In the genomic region with DNA sequence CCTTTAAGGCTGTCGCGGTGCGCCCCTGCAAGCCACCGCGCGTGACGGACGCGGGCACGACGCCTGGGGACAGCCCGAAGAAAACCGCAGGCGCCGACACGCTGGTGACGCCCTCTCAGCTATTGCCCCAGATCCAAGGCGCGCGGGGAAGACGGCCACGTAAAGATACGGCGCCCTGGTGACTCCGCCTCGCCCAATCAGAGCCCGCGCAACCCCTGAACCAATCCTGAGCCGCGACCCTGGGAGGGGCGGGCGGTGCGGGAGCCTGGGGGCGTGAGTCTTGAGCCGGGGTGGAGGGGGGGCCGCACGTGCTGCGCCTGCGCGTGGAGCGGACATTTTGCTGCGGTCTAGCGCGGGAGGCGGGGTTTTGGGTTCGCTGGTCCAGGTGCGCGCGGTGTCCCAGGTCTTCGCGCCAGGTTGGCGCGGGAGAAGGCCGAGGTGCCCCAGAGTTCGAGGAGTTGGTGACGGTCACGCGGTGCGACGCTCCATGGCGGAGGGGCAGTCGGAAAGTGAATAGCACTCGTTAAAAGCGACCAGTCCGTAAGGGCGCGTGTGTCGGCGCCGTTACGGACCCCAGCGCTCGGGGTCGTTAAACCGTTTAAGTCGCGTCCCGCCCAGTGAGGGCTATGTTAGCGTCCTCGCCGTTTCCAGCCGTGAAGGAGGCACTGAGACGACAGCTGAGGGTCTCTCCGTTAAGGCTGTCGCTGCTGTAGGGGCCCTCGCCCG, we compare ENCODE assay signal across 1 cellular context.
TF ChIP-seq lines count a peak whose summit lies in the region.

No MANE protein-coding gene starts in this region.

TF ChIP-seq in HepG2, 621 proteins besides CTCF, POLR2A, EP300 and RAD21 (continued from another document and continues in another):
- TF ChIP-seq RFXAP (CRISPR knock-in tag; IDR thresholded peaks at IDR 0.05; ENCODE audit: borderline replicate concordance) = 0 out of 2 replicates have a peak, but pooled peaks have one; percentile 10
- TF ChIP-seq SAP130 (CRISPR knock-in tag; IDR thresholded peaks at IDR 0.05; ENCODE audit: low read depth) = peak; percentile 33; the same call in 1 of the 2 replicates
- TF ChIP-seq REPIN1 (CRISPR knock-in tag; IDR thresholded peaks at IDR 0.05; ENCODE audit: borderline replicate concordance, low read depth) = no peak
- TF ChIP-seq, protein P1, sequence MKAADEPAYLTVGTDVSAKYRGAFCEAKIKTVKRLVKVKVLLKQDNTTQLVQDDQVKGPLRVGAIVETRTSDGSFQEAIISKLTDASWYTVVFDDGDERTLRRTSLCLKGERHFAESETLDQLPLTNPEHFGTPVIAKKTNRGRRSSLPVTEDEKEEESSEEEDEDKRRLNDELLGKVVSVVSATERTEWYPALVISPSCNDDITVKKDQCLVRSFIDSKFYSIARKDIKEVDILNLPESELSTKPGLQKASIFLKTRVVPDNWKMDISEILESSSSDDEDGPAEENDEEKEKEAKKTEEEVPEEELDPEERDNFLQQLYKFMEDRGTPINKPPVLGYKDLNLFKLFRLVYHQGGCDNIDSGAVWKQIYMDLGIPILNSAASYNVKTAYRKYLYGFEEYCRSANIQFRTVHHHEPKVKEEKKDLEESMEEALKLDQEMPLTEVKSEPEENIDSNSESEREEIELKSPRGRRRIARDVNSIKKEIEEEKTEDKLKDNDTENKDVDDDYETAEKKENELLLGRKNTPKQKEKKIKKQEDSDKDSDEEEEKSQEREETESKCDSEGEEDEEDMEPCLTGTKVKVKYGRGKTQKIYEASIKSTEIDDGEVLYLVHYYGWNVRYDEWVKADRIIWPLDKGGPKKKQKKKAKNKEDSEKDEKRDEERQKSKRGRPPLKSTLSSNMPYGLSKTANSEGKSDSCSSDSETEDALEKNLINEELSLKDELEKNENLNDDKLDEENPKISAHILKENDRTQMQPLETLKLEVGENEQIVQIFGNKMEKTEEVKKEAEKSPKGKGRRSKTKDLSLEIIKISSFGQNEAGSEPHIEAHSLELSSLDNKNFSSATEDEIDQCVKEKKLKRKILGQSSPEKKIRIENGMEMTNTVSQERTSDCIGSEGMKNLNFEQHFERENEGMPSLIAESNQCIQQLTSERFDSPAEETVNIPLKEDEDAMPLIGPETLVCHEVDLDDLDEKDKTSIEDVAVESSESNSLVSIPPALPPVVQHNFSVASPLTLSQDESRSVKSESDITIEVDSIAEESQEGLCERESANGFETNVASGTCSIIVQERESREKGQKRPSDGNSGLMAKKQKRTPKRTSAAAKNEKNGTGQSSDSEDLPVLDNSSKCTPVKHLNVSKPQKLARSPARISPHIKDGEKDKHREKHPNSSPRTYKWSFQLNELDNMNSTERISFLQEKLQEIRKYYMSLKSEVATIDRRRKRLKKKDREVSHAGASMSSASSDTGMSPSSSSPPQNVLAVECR (CRISPR knock-in tag; IDR thresholded peaks at IDR 0.05; ENCODE audit: borderline replicate concordance) = peak; percentile 29; the same call in 1 of the 2 replicates
- TF ChIP-seq POGZ (CRISPR knock-in tag; IDR thresholded peaks at IDR 0.05) = peak; percentile 13; the same call in 1 of the 2 replicates
- peak; percentile 36 for TF ChIP-seq PTBP1 (IDR thresholded peaks at IDR 0.05; ENCODE audit: low read depth, low read length, poor library complexity, severe bottlenecking)
- TF ChIP-seq, protein P2, sequence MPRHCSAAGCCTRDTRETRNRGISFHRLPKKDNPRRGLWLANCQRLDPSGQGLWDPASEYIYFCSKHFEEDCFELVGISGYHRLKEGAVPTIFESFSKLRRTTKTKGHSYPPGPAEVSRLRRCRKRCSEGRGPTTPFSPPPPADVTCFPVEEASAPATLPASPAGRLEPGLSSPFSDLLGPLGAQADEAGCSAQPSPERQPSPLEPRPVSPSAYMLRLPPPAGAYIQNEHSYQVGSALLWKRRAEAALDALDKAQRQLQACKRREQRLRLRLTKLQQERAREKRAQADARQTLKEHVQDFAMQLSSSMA (CRISPR knock-in tag; IDR thresholded peaks at IDR 0.05) = 0 out of 2 replicates have a peak, but pooled peaks have one; percentile 52
- TF ChIP-seq ZNF788 (CRISPR knock-in tag; IDR thresholded peaks at IDR 0.05; ENCODE audit: borderline replicate concordance) = no peak
- TF ChIP-seq, protein P3, sequence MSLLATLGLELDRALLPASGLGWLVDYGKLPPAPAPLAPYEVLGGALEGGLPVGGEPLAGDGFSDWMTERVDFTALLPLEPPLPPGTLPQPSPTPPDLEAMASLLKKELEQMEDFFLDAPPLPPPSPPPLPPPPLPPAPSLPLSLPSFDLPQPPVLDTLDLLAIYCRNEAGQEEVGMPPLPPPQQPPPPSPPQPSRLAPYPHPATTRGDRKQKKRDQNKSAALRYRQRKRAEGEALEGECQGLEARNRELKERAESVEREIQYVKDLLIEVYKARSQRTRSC (CRISPR knock-in tag; IDR thresholded peaks at IDR 0.05; ENCODE audit: low read depth) = no peak
- 0 out of 2 replicates have a peak, but pooled peaks have one; percentile 8 for TF ChIP-seq ZNF446 (CRISPR knock-in tag; IDR thresholded peaks at IDR 0.05)
- TF ChIP-seq ZNF605 (CRISPR knock-in tag; IDR thresholded peaks at IDR 0.05) = 0 out of 2 replicates have a peak, but pooled peaks have one; percentile 36
- no peak for TF ChIP-seq MBNL3 (CRISPR knock-in tag; conservative IDR thresholded peaks at IDR 0.05)
- peak; percentile 36 for TF ChIP-seq MED8 (CRISPR knock-in tag; IDR thresholded peaks at IDR 0.05; ENCODE audit: insufficient replicate concordance)
- no peak for TF ChIP-seq NFE2 (CRISPR knock-in tag; IDR thresholded peaks at IDR 0.05)
- no peak for TF ChIP-seq KLF6 (CRISPR knock-in tag; IDR thresholded peaks at IDR 0.05)
- TF ChIP-seq, protein P4, sequence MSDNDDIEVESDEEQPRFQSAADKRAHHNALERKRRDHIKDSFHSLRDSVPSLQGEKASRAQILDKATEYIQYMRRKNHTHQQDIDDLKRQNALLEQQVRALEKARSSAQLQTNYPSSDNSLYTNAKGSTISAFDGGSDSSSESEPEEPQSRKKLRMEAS (IDR thresholded peaks at IDR 0.05) = peak; percentile 85
- TF ChIP-seq KDM5B (CRISPR knock-in tag; IDR thresholded peaks at IDR 0.05; ENCODE audit: borderline replicate concordance) = peak; percentile 70
- TF ChIP-seq, protein P5, sequence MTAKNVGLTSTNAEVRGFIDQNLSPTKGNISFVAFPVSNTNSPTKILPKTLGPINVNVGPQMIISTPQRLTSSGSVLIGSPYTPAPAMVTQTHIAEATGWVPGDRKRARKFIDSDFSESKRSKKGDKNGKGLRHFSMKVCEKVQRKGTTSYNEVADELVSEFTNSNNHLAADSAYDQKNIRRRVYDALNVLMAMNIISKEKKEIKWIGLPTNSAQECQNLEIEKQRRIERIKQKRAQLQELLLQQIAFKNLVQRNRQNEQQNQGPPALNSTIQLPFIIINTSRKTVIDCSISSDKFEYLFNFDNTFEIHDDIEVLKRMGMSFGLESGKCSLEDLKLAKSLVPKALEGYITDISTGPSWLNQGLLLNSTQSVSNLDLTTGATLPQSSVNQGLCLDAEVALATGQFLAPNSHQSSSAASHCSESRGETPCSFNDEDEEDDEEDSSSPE (CRISPR knock-in tag; IDR thresholded peaks at IDR 0.05) = peak; percentile 38; the same call in 1 of the 2 replicates
- TF ChIP-seq CREB1 (IDR thresholded peaks at IDR 0.05) = peak; percentile 54
- no peak for TF ChIP-seq CREB1 (CRISPR knock-in tag; IDR thresholded peaks at IDR 0.05)
- no peak for TF ChIP-seq NCOA5 (CRISPR knock-in tag; IDR thresholded peaks at IDR 0.05)
- no peak for TF ChIP-seq ZNF552 (CRISPR knock-in tag; IDR thresholded peaks at IDR 0.05; ENCODE audit: borderline replicate concordance)
- TF ChIP-seq ZFP1 (CRISPR knock-in tag; IDR thresholded peaks at IDR 0.05) = no peak
- TF ChIP-seq, protein P6, sequence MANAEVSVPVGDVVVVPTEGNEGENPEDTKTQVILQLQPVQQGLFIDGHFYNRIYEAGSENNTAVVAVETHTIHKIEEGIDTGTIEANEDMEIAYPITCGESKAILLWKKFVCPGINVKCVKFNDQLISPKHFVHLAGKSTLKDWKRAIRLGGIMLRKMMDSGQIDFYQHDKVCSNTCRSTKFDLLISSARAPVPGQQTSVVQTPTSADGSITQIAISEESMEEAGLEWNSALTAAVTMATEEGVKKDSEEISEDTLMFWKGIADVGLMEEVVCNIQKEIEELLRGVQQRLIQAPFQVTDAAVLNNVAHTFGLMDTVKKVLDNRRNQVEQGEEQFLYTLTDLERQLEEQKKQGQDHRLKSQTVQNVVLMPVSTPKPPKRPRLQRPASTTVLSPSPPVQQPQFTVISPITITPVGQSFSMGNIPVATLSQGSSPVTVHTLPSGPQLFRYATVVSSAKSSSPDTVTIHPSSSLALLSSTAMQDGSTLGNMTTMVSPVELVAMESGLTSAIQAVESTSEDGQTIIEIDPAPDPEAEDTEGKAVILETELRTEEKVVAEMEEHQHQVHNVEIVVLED (CRISPR knock-in tag; IDR thresholded peaks at IDR 0.05; ENCODE audit: borderline replicate concordance) = peak; percentile 79
- TF ChIP-seq, protein P7, sequence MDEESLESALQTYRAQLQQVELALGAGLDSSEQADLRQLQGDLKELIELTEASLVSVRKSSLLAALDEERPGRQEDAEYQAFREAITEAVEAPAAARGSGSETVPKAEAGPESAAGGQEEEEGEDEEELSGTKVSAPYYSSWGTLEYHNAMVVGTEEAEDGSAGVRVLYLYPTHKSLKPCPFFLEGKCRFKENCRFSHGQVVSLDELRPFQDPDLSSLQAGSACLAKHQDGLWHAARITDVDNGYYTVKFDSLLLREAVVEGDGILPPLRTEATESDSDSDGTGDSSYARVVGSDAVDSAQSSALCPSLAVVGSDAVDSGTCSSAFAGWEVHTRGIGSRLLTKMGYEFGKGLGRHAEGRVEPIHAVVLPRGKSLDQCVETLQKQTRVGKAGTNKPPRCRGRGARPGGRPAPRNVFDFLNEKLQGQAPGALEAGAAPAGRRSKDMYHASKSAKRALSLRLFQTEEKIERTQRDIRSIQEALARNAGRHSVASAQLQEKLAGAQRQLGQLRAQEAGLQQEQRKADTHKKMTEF (CRISPR knock-in tag; IDR thresholded peaks at IDR 0.05) = peak; percentile 27; the same call in 1 of the 2 replicates
- TF ChIP-seq ZNF670 (CRISPR knock-in tag; IDR thresholded peaks at IDR 0.05; ENCODE audit: borderline replicate concordance) = no peak
- TF ChIP-seq TOPORS (CRISPR knock-in tag; IDR thresholded peaks at IDR 0.05) = peak; percentile 30; the same call in 1 of the 2 replicates
- TF ChIP-seq ZMYM4 (CRISPR knock-in tag; IDR thresholded peaks at IDR 0.05) = peak; percentile 68
- no peak for TF ChIP-seq RFXANK (CRISPR knock-in tag; IDR thresholded peaks at IDR 0.05)
- TF ChIP-seq, protein P8, sequence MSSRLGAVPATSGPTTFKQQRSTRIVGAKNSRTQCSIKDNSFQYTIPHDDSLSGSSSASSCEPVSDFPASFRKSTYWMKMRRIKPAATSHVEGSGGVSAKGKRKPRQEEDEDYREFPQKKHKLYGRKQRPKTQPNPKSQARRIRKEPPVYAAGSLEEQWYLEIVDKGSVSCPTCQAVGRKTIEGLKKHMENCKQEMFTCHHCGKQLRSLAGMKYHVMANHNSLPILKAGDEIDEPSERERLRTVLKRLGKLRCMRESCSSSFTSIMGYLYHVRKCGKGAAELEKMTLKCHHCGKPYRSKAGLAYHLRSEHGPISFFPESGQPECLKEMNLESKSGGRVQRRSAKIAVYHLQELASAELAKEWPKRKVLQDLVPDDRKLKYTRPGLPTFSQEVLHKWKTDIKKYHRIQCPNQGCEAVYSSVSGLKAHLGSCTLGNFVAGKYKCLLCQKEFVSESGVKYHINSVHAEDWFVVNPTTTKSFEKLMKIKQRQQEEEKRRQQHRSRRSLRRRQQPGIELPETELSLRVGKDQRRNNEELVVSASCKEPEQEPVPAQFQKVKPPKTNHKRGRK (CRISPR knock-in tag; IDR thresholded peaks at IDR 0.05) = no peak
- TF ChIP-seq, protein P9, sequence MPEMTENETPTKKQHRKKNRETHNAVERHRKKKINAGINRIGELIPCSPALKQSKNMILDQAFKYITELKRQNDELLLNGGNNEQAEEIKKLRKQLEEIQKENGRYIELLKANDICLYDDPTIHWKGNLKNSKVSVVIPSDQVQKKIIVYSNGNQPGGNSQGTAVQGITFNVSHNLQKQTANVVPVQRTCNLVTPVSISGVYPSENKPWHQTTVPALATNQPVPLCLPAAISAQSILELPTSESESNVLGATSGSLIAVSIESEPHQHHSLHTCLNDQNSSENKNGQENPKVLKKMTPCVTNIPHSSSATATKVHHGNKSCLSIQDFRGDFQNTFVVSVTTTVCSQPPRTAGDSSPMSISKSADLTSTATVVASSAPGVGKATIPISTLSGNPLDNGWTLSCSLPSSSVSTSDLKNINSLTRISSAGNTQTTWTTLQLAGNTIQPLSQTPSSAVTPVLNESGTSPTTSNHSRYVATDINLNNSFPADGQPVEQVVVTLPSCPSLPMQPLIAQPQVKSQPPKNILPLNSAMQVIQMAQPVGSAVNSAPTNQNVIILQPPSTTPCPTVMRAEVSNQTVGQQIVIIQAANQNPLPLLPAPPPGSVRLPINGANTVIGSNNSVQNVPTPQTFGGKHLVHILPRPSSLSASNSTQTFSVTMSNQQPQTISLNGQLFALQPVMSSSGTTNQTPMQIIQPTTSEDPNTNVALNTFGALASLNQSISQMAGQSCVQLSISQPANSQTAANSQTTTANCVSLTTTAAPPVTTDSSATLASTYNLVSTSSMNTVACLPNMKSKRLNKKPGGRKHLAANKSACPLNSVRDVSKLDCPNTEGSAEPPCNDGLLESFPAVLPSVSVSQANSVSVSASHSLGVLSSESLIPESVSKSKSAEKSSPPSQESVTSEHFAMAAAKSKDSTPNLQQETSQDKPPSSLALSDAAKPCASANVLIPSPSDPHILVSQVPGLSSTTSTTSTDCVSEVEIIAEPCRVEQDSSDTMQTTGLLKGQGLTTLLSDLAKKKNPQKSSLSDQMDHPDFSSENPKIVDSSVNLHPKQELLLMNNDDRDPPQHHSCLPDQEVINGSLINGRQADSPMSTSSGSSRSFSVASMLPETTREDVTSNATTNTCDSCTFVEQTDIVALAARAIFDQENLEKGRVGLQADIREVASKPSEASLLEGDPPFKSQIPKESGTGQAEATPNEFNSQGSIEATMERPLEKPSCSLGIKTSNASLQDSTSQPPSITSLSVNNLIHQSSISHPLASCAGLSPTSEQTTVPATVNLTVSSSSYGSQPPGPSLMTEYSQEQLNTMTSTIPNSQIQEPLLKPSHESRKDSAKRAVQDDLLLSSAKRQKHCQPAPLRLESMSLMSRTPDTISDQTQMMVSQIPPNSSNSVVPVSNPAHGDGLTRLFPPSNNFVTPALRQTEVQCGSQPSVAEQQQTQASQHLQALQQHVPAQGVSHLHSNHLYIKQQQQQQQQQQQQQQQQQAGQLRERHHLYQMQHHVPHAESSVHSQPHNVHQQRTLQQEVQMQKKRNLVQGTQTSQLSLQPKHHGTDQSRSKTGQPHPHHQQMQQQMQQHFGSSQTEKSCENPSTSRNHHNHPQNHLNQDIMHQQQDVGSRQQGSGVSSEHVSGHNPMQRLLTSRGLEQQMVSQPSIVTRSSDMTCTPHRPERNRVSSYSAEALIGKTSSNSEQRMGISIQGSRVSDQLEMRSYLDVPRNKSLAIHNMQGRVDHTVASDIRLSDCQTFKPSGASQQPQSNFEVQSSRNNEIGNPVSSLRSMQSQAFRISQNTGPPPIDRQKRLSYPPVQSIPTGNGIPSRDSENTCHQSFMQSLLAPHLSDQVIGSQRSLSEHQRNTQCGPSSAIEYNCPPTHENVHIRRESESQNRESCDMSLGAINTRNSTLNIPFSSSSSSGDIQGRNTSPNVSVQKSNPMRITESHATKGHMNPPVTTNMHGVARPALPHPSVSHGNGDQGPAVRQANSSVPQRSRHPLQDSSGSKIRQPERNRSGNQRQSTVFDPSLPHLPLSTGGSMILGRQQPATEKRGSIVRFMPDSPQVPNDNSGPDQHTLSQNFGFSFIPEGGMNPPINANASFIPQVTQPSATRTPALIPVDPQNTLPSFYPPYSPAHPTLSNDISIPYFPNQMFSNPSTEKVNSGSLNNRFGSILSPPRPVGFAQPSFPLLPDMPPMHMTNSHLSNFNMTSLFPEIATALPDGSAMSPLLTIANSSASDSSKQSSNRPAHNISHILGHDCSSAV (CRISPR knock-in tag; IDR thresholded peaks at IDR 0.05; ENCODE audit: borderline replicate concordance) = no peak
- TF ChIP-seq NFYB (CRISPR knock-in tag; IDR thresholded peaks at IDR 0.05) = peak; percentile 74
